8 cellular contexts compared by ENCODE assay signal in genomic region chr3:36993326-36994283, GRCh38. TPM values are rescaled to one million over a fixed set of nuclear protein-coding genes. Genes with fewer than 3 reads are reported as not detected.
DNase-seq lines count a peak whose midpoint lies in the region; ATAC-seq, FAIRE-seq and TF ChIP-seq lines count a peak whose summit lies in the region.

TSS of gene MLH1 (plus strand) at chr3:36993518. CDS start at chr3:36993548, 30 bp downstream.

- intact Hi-C loops in sciatic nerve (cut with DNase I), result loop anchor here (5.0 kb wide), 1 partner anchor 219 kb away; no protein-coding TSS in a partner anchor

- ATAC-seq in HG02759 (IDR thresholded peaks at IDR 0.05; ENCODE audit: unreplicated experiment) (peak; percentile 89), sciatic nerve (peak; percentile 98)

- TF ChIP-seq POLR2A in GM12891 (IDR thresholded peaks at IDR 0.05; ENCODE audit: low read depth, low read length), result peak; percentile 96

- FAIRE-seq in GM12891 (lab: Jason Lieb, UNC) (peak; percentile 100), RCC 7860 (lab: Jason Lieb, UNC) (peak; percentile 27)

- H3K27ac ChIP-seq in angular gyrus (ENCODE audit: low read depth, low read length), result peak within 1 kb of the TSS; percentile 100

- DNase-seq in GM12891 (ENCODE audit: insufficient read length, low spot score) (peak; percentile 48), RCC 7860 (ENCODE audit: low spot score) (peak; percentile 100), hepatic stellate cell (ENCODE audit: low spot score) (peak; percentile 92), sciatic nerve (ENCODE audit: low spot score) (peak; percentile 99), NCI-H1930 (lab: John Stamatoyannopoulos, UW) (no peak), HUDEP-2 (lab: John Stamatoyannopoulos, UW; ENCODE audit: unreplicated experiment in 76 of 76) (no peak)

TF ChIP-seq in GM12891, 5 proteins besides CTCF, POLR2A, EP300 and RAD21:
- peak; percentile 94 for TF ChIP-seq POLR2AphosphoS5 (IDR thresholded peaks at IDR 0.05; ENCODE audit: low read depth, low read length)
- peak; percentile 44; the same call in 1 of the 2 replicates for TF ChIP-seq SPI1 (IDR thresholded peaks at IDR 0.05; ENCODE audit: low read depth, low read length)
- peak; percentile 92 for TF ChIP-seq TAF1 (IDR thresholded peaks at IDR 0.05; ENCODE audit: low read depth, low read length)
- TF ChIP-seq PAX5 (IDR thresholded peaks at IDR 0.05; ENCODE audit: insufficient read depth, low read length, severe bottlenecking), result peak; percentile 56
- peak; percentile 48; the same call in 1 of the 2 replicates for TF ChIP-seq POU2F2 (IDR thresholded peaks at IDR 0.05; ENCODE audit: low read depth, low read length)

RNA-seq across cellular contexts. Expression of gene MLH1, which starts in this region (rescaled TPM):
- polyA plus RNA-seq in GM12891 (2012; ENCODE audit: low read depth, missing spikeins), result 42.0 TPM
- total RNA-seq in sciatic nerve, result 31.3 TPM

Comparison
In these comparisons a context has a peak if more than half of its experiments do, and no peak if none do; other contexts are left out.
1. DNase-seq: peak in GM12891 (single experiment), RCC 7860 (single experiment), hepatic stellate cell (single experiment) and sciatic nerve (single experiment); none in NCI-H1930 (0 of 2) and HUDEP-2 (0 of 76).